9 cellular contexts compared by ENCODE assay signal in genomic region chr12:13196302-13196921, GRCh38. TPM values are rescaled to one million over a fixed set of nuclear protein-coding genes. Genes with fewer than 3 reads are reported as not detected.
A peak's percentile ranks its signal among the peaks of the same experiment; 100 is the strongest.
DNase-seq lines count a peak whose midpoint lies in the region; ATAC-seq and TF ChIP-seq lines count a peak whose summit lies in the region.
"Had no signal": no experiment of that assay in that cellular context is flagged by ENCODE, and none has a peak within 500 bp of the region (broad histone marks: within the 10 kb centered on the region; RNA-seq: fewer than 3 reads in every experiment).

EMP1 (plus strand) TSS chr12:13196726; CDS start chr12:13211511, 14,785 bp downstream.

- peak within 1 kb of the TSS; percentile 83 for H3K27ac Mint-ChIP-seq in activated CD4-positive, alpha-beta T cell treated with anti-CD3 and anti-CD28 coated beads for 36 hours

- no peak within 1 kb of the TSS for H2AFZ ChIP-seq in DND-41 (ENCODE audit: low read depth, low read length)

- peaks cover 45% of the 10 kb centered on the region for H3K27me3 ChIP-seq in DND-41 (ENCODE audit: insufficient read depth, low read length, poor library complexity)
- H3K27me3 ChIP-seq in right lobe of liver: no peaks in the 10 kb centered on the region

- no peak within 1 kb of the TSS for H3K9ac ChIP-seq in DND-41 (ENCODE audit: low read depth, low read length)

- intact Hi-C loops in activated CD4-positive, alpha-beta T cell treated with anti-CD3 and anti-CD28 coated beads for 36 hours (cut with DNase I, micrococcal nuclease): loop anchor here (1.0 to 10.0 kb wide), 14 partner anchors 10 to 1168 kb away; partner anchors contain the start of genes ATF7IP (in 1 of the 2), BORCS5 (in 1 of the 2), GSG1 (in 1 of the 2) and HEBP1 (in 1 of the 2)
- intact Hi-C loops in right lobe of liver (cut with DNase I): no loop called here

- no peaks in the 10 kb centered on the region for H3K36me3 ChIP-seq in DND-41 (ENCODE audit: insufficient read depth, low read length)
- H3K36me3 ChIP-seq in right lobe of liver: no peaks in the 10 kb centered on the region

- H3K4me1 Mint-ChIP-seq in activated CD4-positive, alpha-beta T cell treated with anti-CD3 and anti-CD28 coated beads for 36 hours: peaks cover 32% of the 10 kb centered on the region

- POLR2A ChIA-PET in activated CD4-positive, alpha-beta T cell treated with anti-CD3 and anti-CD28 coated beads for 36 hours (lab: Charles Lee): interaction anchor here (0.5 to 1.0 kb wide), 10 partner anchors 10 to 1554 kb away, joined by 3 to 9 read pairs (median 5); no protein-coding TSS in a partner anchor

- H3K4me3 ChIP-seq in DND-41 (ENCODE audit: low read depth in 1 of 2, low read length in 2 of 2) (no peak within 1 kb of the TSS), LNCaP clone FGC (ENCODE audit: low read depth, low read length) (no peak within 1 kb of the TSS), choroid plexus epithelial cell (ENCODE audit: low read depth, low read length) (peak within 1 kb of the TSS; percentile 80), right lobe of liver (peak within 1 kb of the TSS; percentile 12 to 37 (median 33))

- H3K4me1 ChIP-seq in DND-41 (ENCODE audit: insufficient read depth, low read length): no peaks in the 10 kb centered on the region
- H3K4me1 ChIP-seq in right lobe of liver: peaks cover 0 to 22% (median 6%) of the 10 kb centered on the region in 4 donors

- 7% methylated on average over 6 of the region's 10 CpGs for WGBS in right lobe of liver (ENCODE audit: insufficient coverage, low coverage, low lambda C conversion rate, missing lambda C conversion rate)

- no peaks in the 10 kb centered on the region for H3K9me3 Mint-ChIP-seq in activated CD4-positive, alpha-beta T cell treated with anti-CD3 and anti-CD28 coated beads for 36 hours (ENCODE audit: low read depth)
- H3K9me3 Mint-ChIP-seq: neural crest cell had no signal

- ATAC-seq in DND-41 (ENCODE audit: insufficient read depth, low read depth) (peak; percentile 56), GM21786 (IDR thresholded peaks at IDR 0.05; ENCODE audit: unreplicated experiment) (peak; percentile 91), right lobe of liver (peak; percentile 76 to 89 (median 82))
- ATAC-seq in activated CD4-positive, alpha-beta T cell treated with anti-CD3 and anti-CD28 coated beads for 36 hours: peak; percentile 97

- no peaks in the 10 kb centered on the region for H3K79me2 ChIP-seq in DND-41 (ENCODE audit: insufficient read depth, low read length)

- no peaks in the 10 kb centered on the region for H4K20me1 ChIP-seq in DND-41 (ENCODE audit: insufficient read depth, low read length)

- H3K9me3 ChIP-seq in DND-41 (ENCODE audit: insufficient read depth, low read length, severe bottlenecking): no peaks in the 10 kb centered on the region
- H3K9me3 ChIP-seq in right lobe of liver: no peaks in the 10 kb centered on the region

- peak; percentile 61 for TF ChIP-seq POLR2A in right lobe of liver (IDR thresholded peaks at IDR 0.05)

- peak within 1 kb of the TSS; percentile 82 for H3K4me3 Mint-ChIP-seq in activated CD4-positive, alpha-beta T cell treated with anti-CD3 and anti-CD28 coated beads for 36 hours
- H3K4me3 Mint-ChIP-seq: neural crest cell had no signal

- H3K27me3 Mint-ChIP-seq in activated CD4-positive, alpha-beta T cell treated with anti-CD3 and anti-CD28 coated beads for 36 hours: no peaks in the 10 kb centered on the region

- H3K36me3 Mint-ChIP-seq in activated CD4-positive, alpha-beta T cell treated with anti-CD3 and anti-CD28 coated beads for 36 hours (ENCODE audit: low read depth): no peaks in the 10 kb centered on the region

- peak; percentile 4 for DNase-seq in DND-41
- DNase-seq in LNCaP clone FGC (ENCODE audit: low read depth): peak; percentile 60
- DNase-seq in activated CD4-positive, alpha-beta T cell treated with anti-CD3 and anti-CD28 coated beads for 36 hours: peak; percentile 89
- peak; percentile 100 for DNase-seq in choroid plexus epithelial cell (ENCODE audit: low read depth)
- peak; percentile 79 to 84 (median 80) for DNase-seq in right lobe of liver
- DNase-seq in stimulated activated CD4-positive, alpha-beta T cell treated with anti-CD3 and anti-CD28 coated beads, Interleukin-4, amount 100 ng/mL, for 4 hours: peak; percentile 46 to 89
- DNase-seq in NCI-H526 treated with DMSO at 0.1 percent for 48 hours (lab: John Stamatoyannopoulos, UW): no peak

- H3K4me2 ChIP-seq in DND-41 (ENCODE audit: insufficient read depth, low read length): no peak within 1 kb of the TSS

- CTCF ChIA-PET in activated CD4-positive, alpha-beta T cell treated with anti-CD3 and anti-CD28 coated beads for 36 hours (lab: Charles Lee): interaction anchor here (0.6 to 2.6 kb wide), 13 partner anchors 10 to 891 kb away, joined by 3 to 15 read pairs (median 3); no protein-coding TSS in a partner anchor

- no peak within 1 kb of the TSS for H3K27ac ChIP-seq in DND-41 (ENCODE audit: low read length)
- peak within 1 kb of the TSS; percentile 29 to 72 (median 64) for H3K27ac ChIP-seq in right lobe of liver

- TF ChIP-seq CTCF in DND-41 (IDR thresholded peaks at IDR 0.05; ENCODE audit: borderline replicate concordance, extremely low read depth, low read length, poor library complexity, severe bottlenecking): no peak
- TF ChIP-seq CTCF in LNCaP clone FGC (IDR thresholded peaks at IDR 0.05; ENCODE audit: control insufficient read depth, extremely low read depth, insufficient read depth): no peak
- TF ChIP-seq CTCF in choroid plexus epithelial cell (conservative IDR thresholded peaks at IDR 0.05; ENCODE audit: low read depth, low read length): no peak
- TF ChIP-seq CTCF in right lobe of liver (IDR thresholded peaks at IDR 0.05): no peak

RNA-seq across cellular contexts. Expression of gene EMP1, which starts in this region (rescaled TPM):
- total RNA-seq in activated CD4-positive, alpha-beta T cell treated with anti-CD3 and anti-CD28 coated beads for 36 hours: 10 to 100 TPM; 12.9 to 16.6 TPM
- total RNA-seq in right lobe of liver: 10 to 100 TPM in 4 of 6 experiments, 1 to 10 TPM in 2; 3.1 to 25.0 (median 14.5) TPM

Comparison
In these comparisons a context has a peak if more than half of its experiments do, and no peak if none do; other contexts are left out.
1. H3K4me3 ChIP-seq: peak in choroid plexus epithelial cell (single experiment) and right lobe of liver (3 of 3); none in DND-41 (0 of 2) and LNCaP clone FGC (single experiment).
2. intact Hi-C loops: an anchor here in activated CD4-positive, alpha-beta T cell treated with anti-CD3 and anti-CD28 coated beads for 36 hours (1.0 to 10.0 kb wide); none called in right lobe of liver.
3. Peak in every context shown above with its lines, with median percentiles within 50 percentile points of each other: ATAC-seq.